25 cellular contexts compared by ENCODE assay signal in genomic region chr10:86123304-86123703, GRCh38.
"Had no signal": no experiment of that assay in that cellular context is flagged by ENCODE, and none has a peak within 500 bp of the region (broad histone marks: within the 10 kb centered on the region; RNA-seq: fewer than 3 reads in every experiment).

No MANE protein-coding gene starts in this region.

- ATAC-seq: left cardiac atrium; left lung; natural killer cell; stimulated activated memory B cell treated with anti-CD40 and anti-IgM and Interleukin-4, amounts not matched to agents 10 μg/mL and 1 μg/mL and 100 μg/mL, for 72 hours; stimulated activated naive CD8-positive, alpha-beta T cell treated with anti-CD3 and anti-CD28 coated beads, Interleukin-15, amount 100 ng/mL, for 72 hours had no signal

- DNase-seq: islet precursor cell; kidney glomerular epithelial cell; left cardiac atrium; mesendoderm; naive B cell; natural killer cell; nephron progenitor cell; ovary; sigmoid colon; small intestine; stimulated activated CD4-positive, alpha-beta T cell treated with anti-CD3 and anti-CD28 coated beads, Interleukin-1b, Interleukin-23, amount 100 ng/mL, for 48 hours; stimulated activated CD4-positive, alpha-beta T cell treated with anti-CD3 and anti-CD28 coated beads, Interleukin-2, amount 100 ng/mL, for 48 hours; stimulated activated CD4-positive, alpha-beta T cell treated with anti-CD3 and anti-CD28 coated beads, Interleukin-4, amount 100 ng/mL, for 4 hours; stimulated activated CD8-positive, alpha-beta memory T cell treated with anti-CD3 and anti-CD28 coated beads, Interleukin-4, amount 100 ng/mL, for 48 hours; stimulated activated naive CD4-positive, alpha-beta T cell treated with Interleukin-2 at 50 U/mL for 16 hours; stimulated activated naive CD8-positive, alpha-beta T cell treated with anti-CD3 and anti-CD28 coated beads, Interleukin-15, amount 100 ng/mL, for 72 hours; substantia nigra; uterus had no signal

- H3K27me3 ChIP-seq: hepatocyte, left lung, neural progenitor cell, ovary, right atrium auricular region, sigmoid colon, tibial nerve, uterus had no signal

- H3K36me3 ChIP-seq: left lung, neural progenitor cell, ovary, right atrium auricular region, sigmoid colon, uterus had no signal

- H3K9me3 ChIP-seq: left lung, ovary, right atrium auricular region, sigmoid colon, tibial nerve, uterus had no signal

- H2AFZ ChIP-seq: hepatocyte, neural progenitor cell had no signal

- H3K4me3 ChIP-seq: hepatocyte, left lung, lung, neural progenitor cell, ovary, right atrium auricular region, sigmoid colon, tibial nerve, uterus had no signal

- H3K4me2 ChIP-seq: hepatocyte, neural progenitor cell had no signal

- H3K9ac ChIP-seq: neural progenitor cell had no signal

- H3K27ac ChIP-seq: hepatocyte, left lung, neural progenitor cell, ovary, right atrium auricular region, sigmoid colon, tibial nerve, uterus had no signal

- H3K4me1 ChIP-seq: left lung, neural progenitor cell, right atrium auricular region, sigmoid colon, tibial nerve, uterus had no signal

- FAIRE-seq: small intestine had no signal
